Comparison of ENCODE assay signal across 13 cellular contexts in genomic region chr3:45026038-45026437, GRCh38. TPM values are rescaled to one million over a fixed set of nuclear protein-coding genes. Genes with fewer than 3 reads are reported as not detected.
DNase-seq lines count a peak whose midpoint lies in the region; ATAC-seq and TF ChIP-seq lines count a peak whose summit lies in the region.
"Had no signal": no experiment of that assay in that cellular context is flagged by ENCODE, and none has a peak within 500 bp of the region (broad histone marks: within the 10 kb centered on the region; RNA-seq: fewer than 3 reads in every experiment).

TSS of gene CLEC3B (plus strand) at chr3:45026303. CDS start at chr3:45026363, 60 bp downstream.

- H3K4me3 Mint-ChIP-seq in CD14-positive monocyte, result peak within 1 kb of the TSS in 1 of 2 donors; percentile 37
- H3K4me3 Mint-ChIP-seq in activated CD4-positive, alpha-beta T cell treated with anti-CD3 and anti-CD28 coated beads, Interleukin-2, amount 10 ng/mL, durations not matched to agents 7 days and 5 days, result no peak within 1 kb of the TSS
- H3K4me3 Mint-ChIP-seq: CD8-positive, alpha-beta T cell had no signal

- H3K9me3 Mint-ChIP-seq in CD14-positive monocyte, result no peaks in the 10 kb centered on the region
- no peaks in the 10 kb centered on the region for H3K9me3 Mint-ChIP-seq in activated CD4-positive, alpha-beta T cell treated with anti-CD3 and anti-CD28 coated beads, Interleukin-2, amount 10 ng/mL, durations not matched to agents 7 days and 5 days
- H3K9me3 Mint-ChIP-seq: CD8-positive, alpha-beta T cell had no signal

- no peak for DNase-seq in CD14-positive monocyte (ENCODE audit: low spot score)
- DNase-seq in astrocyte of the spinal cord (ENCODE audit: low read depth, low spot score), result peak; percentile 57
- peak; percentile 79 to 91 for DNase-seq in heart right ventricle
- peak; percentile 74 to 81 for DNase-seq in psoas muscle
- DNase-seq in OCI-M2 (lab: John Stamatoyannopoulos, UW; ENCODE audit: unreplicated experiment), result no peak
- no peak for DNase-seq in activated CD4-positive, alpha-beta T cell treated with anti-CD3 and anti-CD28 coated beads, Interleukin-2, amount 10 ng/mL, durations not matched to agents 7 days and 5 days
- DNase-seq: CD8-positive, alpha-beta T cell; erythroblast; Karpas-422; RPMI8226; stimulated activated naive CD4-positive, alpha-beta T cell treated with Interleukin-2 at 50 U/mL for 16 hours had no signal

- H3K27me3 ChIP-seq in heart right ventricle (no peaks in the 10 kb centered on the region), psoas muscle (ENCODE audit: insufficient read depth in 3 of 3, low read length in 2 of 3) (peaks cover 0 to 15% (median 3%) of the 10 kb centered on the region in 3 donors)

- CTCF ChIA-PET in activated CD4-positive, alpha-beta T cell treated with anti-CD3 and anti-CD28 coated beads, Interleukin-2, amount 10 ng/mL, durations not matched to agents 7 days and 5 days (lab: Charles Lee), result interaction anchor here (0.5 to 1.0 kb wide), 2 partner anchors 11 to 708 kb away, joined by 3 to 4 read pairs; no protein-coding TSS in a partner anchor

- peaks cover 0 to 9% (median 0%) of the 10 kb centered on the region in 9 donors for H3K36me3 ChIP-seq in heart right ventricle
- H3K36me3 ChIP-seq in psoas muscle (ENCODE audit: insufficient read depth in 1 of 2, low read depth in 1 of 2), result no peaks in the 10 kb centered on the region

- in situ Hi-C loops in astrocyte of the spinal cord (cut with HindIII; ENCODE audit: low sequenced_read_pairs), result loop anchor here (25.0 kb wide), 1 partner anchor 486 kb away; no protein-coding TSS in a partner anchor

- H3K27ac ChIP-seq in heart right ventricle (peak within 1 kb of the TSS; percentile 49 to 90 (median 84)), psoas muscle (peak within 1 kb of the TSS; percentile 57)

- H3K4me3 ChIP-seq in astrocyte of the spinal cord (ENCODE audit: low read depth, low read length) (no peak within 1 kb of the TSS), heart right ventricle (peak within 1 kb of the TSS; percentile 33 to 65 (median 52)), psoas muscle (peak within 1 kb of the TSS; percentile 57)

- H3K27ac Mint-ChIP-seq in CD14-positive monocyte, result peak within 1 kb of the TSS in 2 of 7 donors; percentile 4 to 74
- H3K27ac Mint-ChIP-seq in activated CD4-positive, alpha-beta T cell treated with anti-CD3 and anti-CD28 coated beads, Interleukin-2, amount 10 ng/mL, durations not matched to agents 7 days and 5 days, result no peak within 1 kb of the TSS
- H3K27ac Mint-ChIP-seq: CD8-positive, alpha-beta T cell had no signal

- peaks cover 20% of the 10 kb centered on the region for H3K4me1 Mint-ChIP-seq in CD14-positive monocyte
- H3K4me1 Mint-ChIP-seq in activated CD4-positive, alpha-beta T cell treated with anti-CD3 and anti-CD28 coated beads, Interleukin-2, amount 10 ng/mL, durations not matched to agents 7 days and 5 days, result peaks cover 3% of the 10 kb centered on the region

- intact Hi-C loops in CD14-positive monocyte (cut with micrococcal nuclease), result no loop called here
- intact Hi-C loops in heart right ventricle (cut with DNase I), result loop anchor here in 1 of 10 donors (1.0 to 5.0 kb wide), 2 partner anchors 14 to 34 kb away; no protein-coding TSS in a partner anchor
- intact Hi-C loops in psoas muscle (cut with DNase I), result no loop called here

- H3K4me1 ChIP-seq in heart right ventricle, result peaks cover 9 to 89% (median 60%) of the 10 kb centered on the region in 9 donors
- H3K4me1 ChIP-seq in psoas muscle, result peaks cover 17% of the 10 kb centered on the region

- H3K36me3 Mint-ChIP-seq in CD14-positive monocyte, result no peaks in the 10 kb centered on the region
- no peaks in the 10 kb centered on the region for H3K36me3 Mint-ChIP-seq in activated CD4-positive, alpha-beta T cell treated with anti-CD3 and anti-CD28 coated beads, Interleukin-2, amount 10 ng/mL, durations not matched to agents 7 days and 5 days (ENCODE audit: low read depth)
- H3K36me3 Mint-ChIP-seq: CD8-positive, alpha-beta T cell had no signal

- ATAC-seq in heart right ventricle (peak; percentile 59 to 89 (median 80)), psoas muscle (peak; percentile 24 to 60 (median 50)), GM21576 (IDR thresholded peaks at IDR 0.05; ENCODE audit: unreplicated experiment) (no peak), GM18505 (IDR thresholded peaks at IDR 0.05; ENCODE audit: unreplicated experiment) (no peak)
- ATAC-seq: CD8-positive, alpha-beta T cell had no signal

- TF ChIP-seq CTCF in CD14-positive monocyte (IDR thresholded peaks at IDR 0.05), result no peak
- TF ChIP-seq CTCF in astrocyte of the spinal cord (IDR thresholded peaks at IDR 0.05; ENCODE audit: low read depth, low read length), result no peak
- TF ChIP-seq CTCF in heart right ventricle (IDR thresholded peaks at IDR 0.05), result no peak
- TF ChIP-seq CTCF in psoas muscle (IDR thresholded peaks at IDR 0.05), result no peak

- POLR2A ChIA-PET in activated CD4-positive, alpha-beta T cell treated with anti-CD3 and anti-CD28 coated beads, Interleukin-2, amount 10 ng/mL, durations not matched to agents 7 days and 5 days (lab: Charles Lee), result no interaction called here

- no peak for TF ChIP-seq POLR2A in GM18505 (IDR thresholded peaks at IDR 0.05; ENCODE audit: borderline replicate concordance, extremely low read depth, insufficient read depth, insufficient read length)

- no peaks in the 10 kb centered on the region for H3K9me3 ChIP-seq in heart right ventricle
- no peaks in the 10 kb centered on the region for H3K9me3 ChIP-seq in psoas muscle

- peaks cover 7 to 16% (median 8%) of the 10 kb centered on the region in 3 donors for H3K27me3 Mint-ChIP-seq in CD14-positive monocyte (ENCODE audit: low read depth in 3 of 3)
- peaks cover 4% of the 10 kb centered on the region for H3K27me3 Mint-ChIP-seq in activated CD4-positive, alpha-beta T cell treated with anti-CD3 and anti-CD28 coated beads, Interleukin-2, amount 10 ng/mL, durations not matched to agents 7 days and 5 days

- WGBS in heart right ventricle, 2 donors, result 17 to 47% methylated on average over 13 of the region's 13 CpGs
- 7 to 13% (median 11%) methylated on average over 13 of the region's 13 CpGs for WGBS in psoas muscle, 3 donors

RNA-seq across cellular contexts. Expression of gene CLEC3B, which starts in this region (rescaled TPM):
- polyA plus RNA-seq in CD14-positive monocyte (10 to 100 TPM; 14.5 to 22.7 TPM), heart right ventricle (100 to 1,000 TPM; 179 to 355 TPM), psoas muscle (10 to 100 TPM; 24.6 to 29.6 (median 26.7) TPM)
- total RNA-seq in heart right ventricle (10 to 100 TPM; 34.8 to 72.9 (median 54.3) TPM), psoas muscle (10 to 100 TPM; 10.3 to 41.7 (median 16.5) TPM)
- under 1 TPM; 0.30 to 0.37 TPM for total RNA-seq in activated CD4-positive, alpha-beta T cell treated with anti-CD3 and anti-CD28 coated beads, Interleukin-2, amount 10 ng/mL, durations not matched to agents 7 days and 5 days

Comparison
In these comparisons a context has a peak if more than half of its experiments do, and no peak if none do; other contexts are left out.
1. RNA of gene CLEC3B (total RNA-seq): 34.8 to 72.9 TPM in heart right ventricle and 10.3 to 41.7 TPM in psoas muscle; 0.30 to 0.37 TPM in activated CD4-positive, alpha-beta T cell treated with anti-CD3 and anti-CD28 coated beads, Interleukin-2, amount 10 ng/mL, durations not matched to agents 7 days and 5 days; every median in the first group is over 4 times any median in the second.
2. RNA of gene CLEC3B (polyA plus RNA-seq): 179 to 355 TPM in heart right ventricle; 24.6 to 29.6 TPM in psoas muscle and 14.5 to 22.7 TPM in CD14-positive monocyte; every median in the first group is over 4 times any median in the second.
3. DNase-seq: peak in astrocyte of the spinal cord (single experiment), heart right ventricle (2 of 2) and psoas muscle (2 of 2); none in CD14-positive monocyte (single experiment), OCI-M2 (single experiment) and activated CD4-positive, alpha-beta T cell treated with anti-CD3 and anti-CD28 coated beads, Interleukin-2, amount 10 ng/mL, durations not matched to agents 7 days and 5 days (single experiment).
4. ATAC-seq: peak in heart right ventricle (8 of 8) and psoas muscle (4 of 4); none in GM21576 (single experiment) and GM18505 (single experiment).